8 cellular contexts compared by ENCODE assay signal in genomic region chr13:31161583-31162150, GRCh38. TPM values are rescaled to one million over a fixed set of nuclear protein-coding genes. Genes with fewer than 3 reads are reported as not detected.
DNase-seq lines count a peak whose midpoint lies in the region; ATAC-seq and TF ChIP-seq lines count a peak whose summit lies in the region.

TSS of gene HSPH1 (minus strand) at chr13:31161904. CDS start at chr13:31161582, 322 bp downstream.

- peak; percentile 95 to 99 (median 98) for DNase-seq in CD4-positive, alpha-beta T cell
- DNase-seq in NCI-H748 treated with DMSO at 0.1 percent for 48 hours (lab: John Stamatoyannopoulos, UW) (peak; percentile 100), lower lobe of right lung (peak; percentile 99)
- peak; percentile 97 to 99 for DNase-seq in activated CD4-positive, alpha-beta T cell treated with anti-CD3 and anti-CD28 coated beads, Interleukin-2, amount 50 U/mL, for 4 hours
- peak; percentile 98 to 99 (median 98) for DNase-seq in stimulated activated CD4-positive, alpha-beta T cell treated with anti-CD3 and anti-CD28 coated beads, TNF-alpha, amount 100 ng/mL, for 24 hours (ENCODE audit: low read depth in 3 of 3)

- ATAC-seq in CD4-positive, alpha-beta T cell (ENCODE audit: poor library complexity): peak; percentile 64
- ATAC-seq in GM19372 (IDR thresholded peaks at IDR 0.05; ENCODE audit: low read depth, unreplicated experiment): peak; percentile 74
- ATAC-seq in HG03558 (IDR thresholded peaks at IDR 0.05; ENCODE audit: extremely low read depth, unreplicated experiment): peak; percentile 60
- ATAC-seq in lower lobe of right lung: peak; percentile 97

- H3K4me3 Mint-ChIP-seq in CD4-positive, alpha-beta T cell: peak within 1 kb of the TSS; percentile 96

- intact Hi-C loops in CD4-positive, alpha-beta T cell (cut with DNase I, micrococcal nuclease): loop anchor here (1.0 to 10.0 kb wide), 8 partner anchors 18 to 1266 kb away; partner anchors contain the start of genes N4BP2L1 (in 2 of the 2), BRCA2 (in 1 of the 2), HMGB1 (in 1 of the 2) and USPL1 (in 1 of the 2)
- intact Hi-C loops in lower lobe of right lung (cut with DNase I): no loop called here

- peak; percentile 13 for TF ChIP-seq CTCF in CD4-positive, alpha-beta T cell (IDR thresholded peaks at IDR 0.05)
- TF ChIP-seq CTCF in lower lobe of right lung (IDR thresholded peaks at IDR 0.05): peak; percentile 37

- H3K9me3 ChIP-seq in CD4-positive, alpha-beta T cell (ENCODE audit: control insufficient read depth, low read length): no peaks in the 10 kb centered on the region
- H3K9me3 ChIP-seq in ectodermal cell (ENCODE audit: control insufficient read depth, low read length): no peaks in the 10 kb centered on the region
- H3K9me3 ChIP-seq in lower lobe of right lung: no peaks in the 10 kb centered on the region

- no peaks in the 10 kb centered on the region for H3K36me3 ChIP-seq in ectodermal cell (ENCODE audit: control insufficient read depth, insufficient read depth, low read length)
- H3K36me3 ChIP-seq in lower lobe of right lung: peaks cover 19% of the 10 kb centered on the region

- 0% methylated on average over 52 of the region's 52 CpGs for WGBS in ectodermal cell, 2 experiments

- CTCF ChIA-PET in CD4-positive, alpha-beta T cell (lab: Charles Lee): interaction anchor here (2.7 to 2.9 kb wide), 2 partner anchors 38 to 39 kb away, joined by 17 read pairs; partner anchors contain the start of gene B3GLCT

- H3K27ac ChIP-seq in CD4-positive, alpha-beta T cell (ENCODE audit: low read depth, low read length): peak within 1 kb of the TSS; percentile 94
- H3K27ac ChIP-seq in ectodermal cell (ENCODE audit: insufficient read depth, low read depth, low read length, poor library complexity, severe bottlenecking) (peak within 1 kb of the TSS; percentile 90), lower lobe of right lung (peak within 1 kb of the TSS; percentile 87)

- H3K27me3 ChIP-seq in CD4-positive, alpha-beta T cell (ENCODE audit: control insufficient read depth, insufficient read depth, low read length): no peaks in the 10 kb centered on the region
- no peaks in the 10 kb centered on the region for H3K27me3 ChIP-seq in ectodermal cell (ENCODE audit: control insufficient read depth, insufficient read depth, low read length, poor library complexity, severe bottlenecking)
- no peaks in the 10 kb centered on the region for H3K27me3 ChIP-seq in lower lobe of right lung (ENCODE audit: low read depth)

- H3K4me1 ChIP-seq in ectodermal cell (ENCODE audit: control insufficient read depth, insufficient read depth, low read length): no peaks in the 10 kb centered on the region
- H3K4me1 ChIP-seq in lower lobe of right lung: peaks cover 26% of the 10 kb centered on the region

- H3K9me3 Mint-ChIP-seq in CD4-positive, alpha-beta T cell: no peaks in the 10 kb centered on the region

- H3K36me3 Mint-ChIP-seq in CD4-positive, alpha-beta T cell (ENCODE audit: low read depth): peaks cover 57% of the 10 kb centered on the region

- H3K4me3 ChIP-seq in ectodermal cell (ENCODE audit: insufficient read depth, low read depth, low read length): peak within 1 kb of the TSS; percentile 86
- peak within 1 kb of the TSS; percentile 91 for H3K4me3 ChIP-seq in lower lobe of right lung

- POLR2A ChIA-PET in CD4-positive, alpha-beta T cell (lab: Charles Lee): interaction anchor here (0.6 to 5.6 kb wide), 6 partner anchors 10 to 1154 kb away, joined by 3 to 44 read pairs (median 6); partner anchors contain the start of genes B3GLCT, BRCA2, USPL1 and ZAR1L

- peak within 1 kb of the TSS; percentile 98 for H3K27ac Mint-ChIP-seq in CD4-positive, alpha-beta T cell

- H3K27me3 Mint-ChIP-seq in CD4-positive, alpha-beta T cell: no peaks in the 10 kb centered on the region

- H3K4me1 Mint-ChIP-seq in CD4-positive, alpha-beta T cell (ENCODE audit: low read depth): peaks cover 46% of the 10 kb centered on the region

RNA-seq across cellular contexts. Expression of gene HSPH1, which starts in this region (rescaled TPM):
- 100 to 1,000 TPM; 226 to 238 TPM for total RNA-seq in CD4-positive, alpha-beta T cell
- 91.8 TPM for polyA plus RNA-seq in ectodermal cell (2013, experiment 1 of 4)
- 78.2 TPM for polyA plus RNA-seq in ectodermal cell (2013, experiment 2 of 4)
- polyA plus RNA-seq in ectodermal cell (2013, experiment 3 of 4): 66.5 TPM
- polyA plus RNA-seq in ectodermal cell (2013, experiment 4 of 4): 71.9 TPM
- total RNA-seq in lower lobe of right lung: 108 TPM

Comparison
In these comparisons a context has a peak if more than half of its experiments do, and no peak if none do; other contexts are left out.
1. Peak in every context shown above with its lines: DNase-seq, ATAC-seq, H3K4me3 ChIP-seq and H3K27ac ChIP-seq.